In genomic region chr22:42813501-42813900, GRCh38 we compare ENCODE assay signal across 20 cellular contexts.
"Had no signal": no experiment of that assay in that cellular context is flagged by ENCODE, and none has a peak within 500 bp of the region (broad histone marks: within the 10 kb centered on the region; RNA-seq: fewer than 3 reads in every experiment).

No MANE protein-coding gene starts in this region.

- H3K27me3 ChIP-seq: adrenal gland, cardiac muscle cell, colonic mucosa, left lung, pancreas, transverse colon, vagina had no signal

- H3K4me3 ChIP-seq: adrenal gland, cardiac muscle cell, colonic mucosa, left lung, pancreas, transverse colon, vagina had no signal

- FAIRE-seq: endometrium, pancreas had no signal

- H3K4me3 Mint-ChIP-seq: activated CD4-positive, alpha-beta memory T cell treated with anti-CD3 and anti-CD28 coated beads for 36 hours; activated CD4-positive, alpha-beta T cell treated with anti-CD3 and anti-CD28 coated beads for 36 hours; activated CD8-positive, alpha-beta memory T cell treated with anti-CD3 and anti-CD28 coated beads, Interleukin-2, amount 10 ng/mL, durations not matched to agents 7 days and 5 days; mesothelial cell of epicardium; stimulated activated naive B cell treated with anti-CD40 and anti-IgM and Interleukin-4, amounts not matched to agents 10 μg/mL and 1 μg/mL and 100 μg/mL, for 72 hours had no signal

- DNase-seq: activated CD4-positive, alpha-beta memory T cell treated with anti-CD3 and anti-CD28 coated beads for 36 hours; activated CD4-positive, alpha-beta T cell treated with anti-CD3 and anti-CD28 coated beads for 36 hours; activated CD8-positive, alpha-beta memory T cell treated with anti-CD3 and anti-CD28 coated beads, Interleukin-2, amount 10 ng/mL, durations not matched to agents 7 days and 5 days; activated naive CD4-positive, alpha-beta T cell treated with anti-CD3 and anti-CD28 coated beads, Interleukin-2, amount 50 U/mL, for 16 hours; activated T-cell treated with anti-CD3 and anti-CD28 coated beads, Interleukin-2, amount 50 U/mL, for 1 hour; colonic mucosa; islet precursor cell; left lung; retina; stimulated activated CD4-positive, alpha-beta T cell treated with anti-CD3 and anti-CD28 coated beads, Interleukin-2, amount 100 ng/mL, for 48 hours; stimulated activated naive B cell treated with anti-CD40 and anti-IgM and Interleukin-4, amounts not matched to agents 10 μg/mL and 1 μg/mL and 100 μg/mL, for 72 hours; T-helper 1 cell; transverse colon; WERI-Rb-1 had no signal

- H3K27me3 Mint-ChIP-seq: activated CD4-positive, alpha-beta memory T cell treated with anti-CD3 and anti-CD28 coated beads for 36 hours; activated CD4-positive, alpha-beta T cell treated with anti-CD3 and anti-CD28 coated beads for 36 hours; activated CD8-positive, alpha-beta memory T cell treated with anti-CD3 and anti-CD28 coated beads, Interleukin-2, amount 10 ng/mL, durations not matched to agents 7 days and 5 days; stimulated activated naive B cell treated with anti-CD40 and anti-IgM and Interleukin-4, amounts not matched to agents 10 μg/mL and 1 μg/mL and 100 μg/mL, for 72 hours had no signal

- H3K4me1 Mint-ChIP-seq: activated CD4-positive, alpha-beta T cell treated with anti-CD3 and anti-CD28 coated beads for 36 hours; stimulated activated naive B cell treated with anti-CD40 and anti-IgM and Interleukin-4, amounts not matched to agents 10 μg/mL and 1 μg/mL and 100 μg/mL, for 72 hours had no signal

- H3K27ac Mint-ChIP-seq: activated CD4-positive, alpha-beta memory T cell treated with anti-CD3 and anti-CD28 coated beads for 36 hours; activated CD4-positive, alpha-beta T cell treated with anti-CD3 and anti-CD28 coated beads for 36 hours; activated CD8-positive, alpha-beta memory T cell treated with anti-CD3 and anti-CD28 coated beads, Interleukin-2, amount 10 ng/mL, durations not matched to agents 7 days and 5 days; mesothelial cell of epicardium; stimulated activated naive B cell treated with anti-CD40 and anti-IgM and Interleukin-4, amounts not matched to agents 10 μg/mL and 1 μg/mL and 100 μg/mL, for 72 hours had no signal

- H3K4me1 ChIP-seq: colonic mucosa, vagina had no signal

- H3K27ac ChIP-seq: adrenal gland, cardiac muscle cell, colonic mucosa, left lung, pancreas, transverse colon, vagina, WERI-Rb-1 had no signal

- H3K36me3 ChIP-seq: colonic mucosa had no signal

- H3K9me3 ChIP-seq: adrenal gland, colonic mucosa, left lung, pancreas, transverse colon, vagina had no signal

- ATAC-seq: activated CD4-positive, alpha-beta T cell treated with anti-CD3 and anti-CD28 coated beads for 36 hours; activated CD8-positive, alpha-beta memory T cell treated with anti-CD3 and anti-CD28 coated beads, Interleukin-2, amount 10 ng/mL, durations not matched to agents 7 days and 5 days; left lung; stimulated activated naive B cell treated with anti-CD40 and anti-IgM and Interleukin-4, amounts not matched to agents 10 μg/mL and 1 μg/mL and 100 μg/mL, for 72 hours had no signal

- H3K9me3 Mint-ChIP-seq: activated CD4-positive, alpha-beta memory T cell treated with anti-CD3 and anti-CD28 coated beads for 36 hours; mesothelial cell of epicardium; stimulated activated naive B cell treated with anti-CD40 and anti-IgM and Interleukin-4, amounts not matched to agents 10 μg/mL and 1 μg/mL and 100 μg/mL, for 72 hours had no signal
